ENCODE assay signal across 24 cellular contexts in genomic region chr3:53091011-53091410, GRCh38. TPM values are rescaled to one million over a fixed set of nuclear protein-coding genes. Genes with fewer than 3 reads are reported as not detected.
DNase-seq lines count a peak whose midpoint lies in the region; ATAC-seq and TF ChIP-seq lines count a peak whose summit lies in the region.
"Had no signal": no experiment of that assay in that cellular context is flagged by ENCODE, and none has a peak within 500 bp of the region (broad histone marks: within the 10 kb centered on the region; RNA-seq: fewer than 3 reads in every experiment).

No MANE protein-coding gene starts in this region.

- H3K36me3 Mint-ChIP-seq in chondrocyte (ENCODE audit: low read depth) (peaks cover 13% of the 10 kb centered on the region), progenitor cell of endocrine pancreas (ENCODE audit: insufficient read depth) (peaks cover 12% of the 10 kb centered on the region)

- H3K79me2 ChIP-seq in hepatocyte: no peaks in the 10 kb centered on the region

- H3K27ac Mint-ChIP-seq in chondrocyte (ENCODE audit: unreplicated experiment) (no peak overlapping the region), progenitor cell of endocrine pancreas (peak overlapping the region; percentile 93)

- DNase-seq in Right ventricle myocardium superior (peak; percentile 23), Right ventricle myocardium inferior (ENCODE audit: missing footprints) (no peak), chondrocyte (ENCODE audit: low spot score) (peak; percentile 48), progenitor cell of endocrine pancreas (ENCODE audit: low spot score, unreplicated experiment) (no peak), upper lobe of right lung (no peak), cerebellum (ENCODE audit: low spot score) (no peak), NCI-H2171 treated with DMSO at 0.1 percent for 48 hours (lab: John Stamatoyannopoulos, UW) (no peak), hepatocyte (ENCODE audit: low spot score) (no peak)
- DNase-seq: 8988T; ACHN; AML-193; BE2C; Caco-2; CD4-positive, alpha-beta memory T cell; DMS153; DND-41; GDM1; GM23248; H7; HCEC 1CT had no signal

- H3K4me3 Mint-ChIP-seq in chondrocyte (ENCODE audit: unreplicated experiment) (no peak overlapping the region), progenitor cell of endocrine pancreas (ENCODE audit: low read depth) (peak overlapping the region; percentile 24)
- H3K4me3 Mint-ChIP-seq: CD14-positive monocyte; CD4-positive, alpha-beta memory T cell had no signal

- intact Hi-C loops in Right ventricle myocardium superior (cut with DNase I) (no loop called here), Right ventricle myocardium inferior (cut with DNase I) (no loop called here), upper lobe of right lung (cut with DNase I) (no loop called here)

- no peaks in the 10 kb centered on the region for H3K27me3 ChIP-seq in upper lobe of right lung
- H3K27me3 ChIP-seq in hepatocyte: no peaks in the 10 kb centered on the region
- H3K27me3 ChIP-seq: BE2C; BLaER1 treated with 17β-estradiol and CSF1 and Interleukin-3, amounts not matched to agents 10 nM and 100 nM had no signal

- H3K27me3 Mint-ChIP-seq in chondrocyte (ENCODE audit: low read depth) (no peaks in the 10 kb centered on the region), progenitor cell of endocrine pancreas (no peaks in the 10 kb centered on the region)
- H3K27me3 Mint-ChIP-seq: CD4-positive, alpha-beta memory T cell had no signal

- H3K9me3 ChIP-seq in upper lobe of right lung: no peaks in the 10 kb centered on the region
- H3K9me3 ChIP-seq in hepatocyte (ENCODE audit: low read depth): no peaks in the 10 kb centered on the region
- H3K9me3 ChIP-seq: A549; BE2C; BLaER1 treated with 17β-estradiol and CSF1 and Interleukin-3, amounts not matched to agents 10 nM and 100 nM; Caco-2 had no signal

- H3K4me3 ChIP-seq in upper lobe of right lung (no peak overlapping the region), hepatocyte (no peak overlapping the region)
- H3K4me3 ChIP-seq: A549; BLaER1 treated with 17β-estradiol and CSF1 and Interleukin-3, amounts not matched to agents 10 nM and 100 nM; GM12878; GM23248 had no signal

- no peak for ATAC-seq in Right ventricle myocardium superior (ENCODE audit: poor library complexity)
- no peak for ATAC-seq in Right ventricle myocardium inferior
- ATAC-seq in upper lobe of right lung: peak; percentile 24
- ATAC-seq: A549, GM12878 had no signal

- H3K36me3 ChIP-seq in upper lobe of right lung (peaks cover 52% of the 10 kb centered on the region), hepatocyte (replicated peaks; ENCODE audit: insufficient read depth, low read depth) (no peaks in the 10 kb centered on the region)
- H3K36me3 ChIP-seq: BE2C had no signal

- H3K9me2 ChIP-seq in hepatocyte (replicated peaks; ENCODE audit: insufficient read depth): no peaks in the 10 kb centered on the region

- H3K9me3 Mint-ChIP-seq in chondrocyte (ENCODE audit: low read depth): no peaks in the 10 kb centered on the region
- no peaks in the 10 kb centered on the region for H3K9me3 Mint-ChIP-seq in progenitor cell of endocrine pancreas (ENCODE audit: low read depth)
- H3K9me3 Mint-ChIP-seq: CD14-positive monocyte had no signal

- no peaks in the 10 kb centered on the region for H3K4me1 ChIP-seq in upper lobe of right lung
- peaks cover 7% of the 10 kb centered on the region for H3K4me1 ChIP-seq in hepatocyte (ENCODE audit: insufficient read depth)
- H3K4me1 ChIP-seq: A549, BE2C had no signal

- TF ChIP-seq CTCF in chondrocyte (IDR thresholded peaks at IDR 0.05) (no peak), progenitor cell of endocrine pancreas (IDR thresholded peaks at IDR 0.05; ENCODE audit: unreplicated experiment) (no peak), upper lobe of right lung (IDR thresholded peaks at IDR 0.05) (no peak), hepatocyte (IDR thresholded peaks at IDR 0.05; ENCODE audit: poor library complexity) (no peak)

- H3K4me1 Mint-ChIP-seq in chondrocyte (ENCODE audit: low read depth) (peaks cover 7% of the 10 kb centered on the region), progenitor cell of endocrine pancreas (ENCODE audit: low read depth) (peaks cover 45% of the 10 kb centered on the region)
- H3K4me1 Mint-ChIP-seq: CD4-positive, alpha-beta memory T cell had no signal

- no peaks in the 10 kb centered on the region for H4K20me1 ChIP-seq in hepatocyte (ENCODE audit: insufficient read depth, poor library complexity, severe bottlenecking)

- H3K27ac ChIP-seq in upper lobe of right lung: no peak overlapping the region
- no peak overlapping the region for H3K27ac ChIP-seq in hepatocyte
- H3K27ac ChIP-seq: A549; BLaER1 treated with 17β-estradiol and CSF1 and Interleukin-3, amounts not matched to agents 10 nM and 100 nM; GM23248 had no signal

- no peak overlapping the region for H3K4me2 ChIP-seq in hepatocyte
- H3K4me2 ChIP-seq: A549 had no signal

- 62% methylated on average over 5 of the region's 5 CpGs for WGBS in hepatocyte (ENCODE audit: low lambda C conversion rate, missing lambda C conversion rate)

- no peak overlapping the region for H2AFZ ChIP-seq in hepatocyte
- H2AFZ ChIP-seq: GM23248 had no signal

RNA-seq across cellular contexts. Expression of gene RFT1, which starts 39.2 kb away (rescaled TPM):
- 9.8 TPM for total RNA-seq in Right ventricle myocardium superior
- 11.0 TPM for total RNA-seq in Right ventricle myocardium inferior
- 13.9 to 19.3 TPM (median 14.8 TPM) in 3 replicates for total RNA-seq in chondrocyte
- 22.0 and 22.5 TPM in 2 replicates for total RNA-seq in progenitor cell of endocrine pancreas
- 20.6 TPM for total RNA-seq in upper lobe of right lung
- total RNA-seq in cerebellum: 12.1 TPM
- total RNA-seq in hepatocyte: 15.9 and 18.5 TPM in 2 replicates
- polyA plus RNA-seq in hepatocyte: 23.1 and 32.0 TPM in 2 replicates

RNA-seq across cellular contexts. Expression of gene SFMBT1, which starts 45.1 kb away (rescaled TPM):
- total RNA-seq in Right ventricle myocardium superior (15.7 TPM), Right ventricle myocardium inferior (14.9 TPM), chondrocyte (8.4 to 9.0 TPM (median 8.4 TPM) in 3 replicates), progenitor cell of endocrine pancreas (19.7 and 20.5 TPM in 2 replicates), upper lobe of right lung (17.2 TPM), cerebellum (26.3 TPM), hepatocyte (12.0 and 18.1 TPM in 2 replicates)
- 5.8 and 8.5 TPM in 2 replicates for polyA plus RNA-seq in hepatocyte

Comparison
In these comparisons a context has a peak if more than half of its experiments do, and no peak if none do; other contexts are left out.
1. DNase-seq: peak in Right ventricle myocardium superior (single experiment) and chondrocyte (single experiment); none in Right ventricle myocardium inferior (single experiment), progenitor cell of endocrine pancreas (single experiment), upper lobe of right lung (single experiment), cerebellum (single experiment), NCI-H2171 treated with DMSO at 0.1 percent for 48 hours (single experiment) and hepatocyte (single experiment).